Comparison of ENCODE assay signal across 22 cellular contexts in the genomic region with DNA sequence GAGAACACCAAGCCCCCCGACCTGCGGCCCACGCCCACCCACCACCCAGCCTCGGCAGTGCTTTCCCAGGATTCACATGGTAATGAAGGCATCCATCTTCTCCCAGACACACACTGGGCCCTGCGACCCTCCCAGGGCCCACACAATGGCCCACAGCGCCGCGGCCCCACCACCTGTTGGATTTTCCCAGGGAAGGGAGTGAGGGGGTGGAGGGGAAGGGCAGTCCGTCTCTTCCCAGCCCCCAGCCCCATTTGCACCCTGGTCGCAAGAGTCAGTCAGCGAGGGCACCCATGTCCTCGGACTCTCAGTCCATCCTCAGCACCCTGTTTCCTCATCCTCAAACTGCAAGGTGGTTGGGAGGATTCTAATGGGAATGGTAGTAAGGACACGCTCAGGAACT. TPM values are rescaled to one million over a fixed set of nuclear protein-coding genes. Genes with fewer than 3 reads are reported as not detected.
"Had no signal": no experiment of that assay in that cellular context is flagged by ENCODE, and none has a peak within 500 bp of the region (broad histone marks: within the 10 kb centered on the region; RNA-seq: fewer than 3 reads in every experiment).

No MANE protein-coding gene starts in this region.

- H3K4me3 Mint-ChIP-seq: activated naive CD8-positive, alpha-beta T cell treated with anti-CD3 and anti-CD28 coated beads, Interleukin-2, amount 10 ng/mL, durations not matched to agents 7 days and 5 days; activated T-helper 1 cell treated with anti-CD3 and anti-CD28 coated beads, Interleukin-12 subunit alpha, Interleukin-12 subunit beta, Interleukin-2, Interleukin-4 antibody, amounts not matched to agents 30 ng/mL and 10 ng/mL and 1 ng/mL, durations not matched to agents 14 hours and 24 hours and 36 hours; effector memory CD8-positive, alpha-beta T cell; naive thymus-derived CD8-positive, alpha-beta T cell; T-helper 2 cell treated with Interferon-gamma antibody and Interleukin-4, amounts not matched to agents 5 μg/mL and 100 μg/mL, for 36 hours had no signal

- H3K36me3 Mint-ChIP-seq: activated naive CD8-positive, alpha-beta T cell treated with anti-CD3 and anti-CD28 coated beads, Interleukin-2, amount 10 ng/mL, durations not matched to agents 7 days and 5 days had no signal

- H3K27me3 Mint-ChIP-seq: effector memory CD8-positive, alpha-beta T cell had no signal

- H3K27ac ChIP-seq: epithelial cell of prostate, tibial nerve, vagina had no signal

- H3K36me3 ChIP-seq: vagina had no signal

- H3K27ac Mint-ChIP-seq: activated naive CD8-positive, alpha-beta T cell treated with anti-CD3 and anti-CD28 coated beads, Interleukin-2, amount 10 ng/mL, durations not matched to agents 7 days and 5 days; activated T-helper 1 cell treated with anti-CD3 and anti-CD28 coated beads, Interleukin-12 subunit alpha, Interleukin-12 subunit beta, Interleukin-2, Interleukin-4 antibody, amounts not matched to agents 30 ng/mL and 10 ng/mL and 1 ng/mL, durations not matched to agents 14 hours and 24 hours and 36 hours; effector memory CD8-positive, alpha-beta T cell; T-helper 2 cell treated with Interferon-gamma antibody and Interleukin-4, amounts not matched to agents 5 μg/mL and 100 μg/mL, for 36 hours had no signal

- ATAC-seq: activated CD4-positive, CD25-positive, alpha-beta regulatory T cell treated with anti-CD3 and anti-CD28 coated beads, Interleukin-2, amount 50 U/mL, for 24 hours; effector memory CD8-positive, alpha-beta T cell; left lobe of liver; naive thymus-derived CD8-positive, alpha-beta T cell had no signal

- H3K27me3 ChIP-seq: tibial nerve, vagina had no signal

- H3K4me1 ChIP-seq: tibial nerve, vagina had no signal

- H3K9me3 ChIP-seq: tibial nerve, vagina had no signal

- H3K4me3 ChIP-seq: tibial nerve, vagina had no signal

- H3K9me3 Mint-ChIP-seq: activated naive CD8-positive, alpha-beta T cell treated with anti-CD3 and anti-CD28 coated beads, Interleukin-2, amount 10 ng/mL, durations not matched to agents 7 days and 5 days; activated T-helper 1 cell treated with anti-CD3 and anti-CD28 coated beads, Interleukin-12 subunit alpha, Interleukin-12 subunit beta, Interleukin-2, Interleukin-4 antibody, amounts not matched to agents 30 ng/mL and 10 ng/mL and 1 ng/mL, durations not matched to agents 14 hours and 24 hours and 36 hours; effector memory CD8-positive, alpha-beta T cell; T-helper 2 cell treated with Interferon-gamma antibody and Interleukin-4, amounts not matched to agents 5 μg/mL and 100 μg/mL, for 36 hours had no signal

- DNase-seq: activated CD4-positive, alpha-beta T cell treated with anti-CD3 and anti-CD28 coated beads, Interleukin-2, amount 50 U/mL, for 1 hour; activated CD8-positive, alpha-beta memory T cell treated with anti-CD3 and anti-CD28 coated beads for 24 hours; activated naive CD8-positive, alpha-beta T cell treated with anti-CD3 and anti-CD28 coated beads, Interleukin-2, amount 10 ng/mL, durations not matched to agents 7 days and 5 days; effector memory CD8-positive, alpha-beta T cell; foreskin melanocyte; naive thymus-derived CD8-positive, alpha-beta T cell; nucleus accumbens; posterior cingulate gyrus; small intestine; stimulated activated CD4-positive, alpha-beta T cell treated with anti-CD3 and anti-CD28 coated beads, Interleukin-4, amount 100 ng/mL, for 24 hours; stimulated activated naive CD4-positive, alpha-beta T cell; substantia nigra had no signal

RNA-seq across cellular contexts. Expression of a gene that starts 56.3 kb away (rescaled TPM):
- total RNA-seq: activated naive CD8-positive, alpha-beta T cell treated with anti-CD3 and anti-CD28 coated beads, Interleukin-2, amount 10 ng/mL, durations not matched to agents 7 days and 5 days; activated T-helper 1 cell treated with anti-CD3 and anti-CD28 coated beads, Interleukin-12 subunit alpha, Interleukin-12 subunit beta, Interleukin-2, Interleukin-4 antibody, amounts not matched to agents 30 ng/mL and 10 ng/mL and 1 ng/mL, durations not matched to agents 14 hours and 24 hours and 36 hours; fibroblast of lung; left lobe of liver; lung microvascular endothelial cell; naive thymus-derived CD8-positive, alpha-beta T cell had no signal
- polyA plus RNA-seq: fibroblast of lung; keratinocyte; naive thymus-derived CD8-positive, alpha-beta T cell had no signal
